14 cellular contexts compared by ENCODE assay signal in the genomic region with DNA sequence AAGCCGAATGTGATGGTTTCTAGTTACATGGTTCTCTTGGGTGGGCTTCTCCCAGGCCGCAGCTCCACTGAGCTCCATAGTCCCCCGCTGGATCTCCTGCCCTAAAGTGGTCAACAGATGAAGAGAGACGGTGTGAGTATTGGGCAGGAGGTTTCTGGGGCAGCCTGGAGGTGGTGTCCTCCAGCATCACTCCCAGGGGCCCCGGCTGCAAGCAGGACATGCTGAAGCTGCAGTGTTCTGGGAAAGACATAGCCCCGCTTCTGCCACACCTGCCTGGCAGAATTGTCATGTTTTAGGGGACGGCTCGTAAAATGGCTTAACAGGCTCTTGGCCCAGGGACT. TPM values are rescaled to one million over a fixed set of nuclear protein-coding genes. Genes with fewer than 3 reads are reported as not detected.
A peak's percentile ranks its signal among the peaks of the same experiment; 100 is the strongest.
DNase-seq lines count a peak whose midpoint lies in the region; ATAC-seq, FAIRE-seq and TF ChIP-seq lines count a peak whose summit lies in the region.
"Had no signal": no experiment of that assay in that cellular context is flagged by ENCODE, and none has a peak within 500 bp of the region (broad histone marks: within the 10 kb centered on the region; RNA-seq: fewer than 3 reads in every experiment).

No MANE protein-coding gene starts in this region.

- no peaks in the 10 kb centered on the region for H3K36me3 ChIP-seq in H7 (replicated peaks; ENCODE audit: control insufficient read depth, insufficient read depth, low read length)
- no peaks in the 10 kb centered on the region for H3K36me3 ChIP-seq in SJCRH30
- no peaks in the 10 kb centered on the region for H3K36me3 ChIP-seq in trophoblast cell (ENCODE audit: control insufficient read depth in 1 of 2, insufficient read depth in 2 of 2, low read length in 2 of 2)
- H3K36me3 ChIP-seq: right atrium auricular region had no signal

- H3K9ac ChIP-seq in trophoblast cell (ENCODE audit: low read length), result no peak overlapping the region

- peak overlapping the region; percentile 90 for H3K27ac ChIP-seq in SJCRH30
- H3K27ac ChIP-seq in epithelial cell of prostate, result peak overlapping the region; percentile 100
- H3K27ac ChIP-seq in trophoblast cell (ENCODE audit: low read depth, low read length), result peak overlapping the region; percentile 99
- H3K27ac ChIP-seq: right atrium auricular region had no signal

- no peak overlapping the region for H3K4me2 ChIP-seq in trophoblast cell (ENCODE audit: low read length)

- H3K27me3 ChIP-seq in H7 (ENCODE audit: control insufficient read depth, insufficient read depth, low read length) (no peaks in the 10 kb centered on the region), SJCRH30 (no peaks in the 10 kb centered on the region), trophoblast cell (ENCODE audit: insufficient read depth, low read length) (no peaks in the 10 kb centered on the region)
- H3K27me3 ChIP-seq: right atrium auricular region had no signal

- no peak overlapping the region for H4K12ac ChIP-seq in trophoblast cell (ENCODE audit: low read depth, low read length)

- H3K4me1 ChIP-seq in SJCRH30 (peaks cover 36% of the 10 kb centered on the region), trophoblast cell (ENCODE audit: control insufficient read depth in 1 of 2, insufficient read depth in 2 of 2, low read length in 2 of 2) (peaks cover 41 to 43% of the 10 kb centered on the region in 2 experiments)
- H3K4me1 ChIP-seq: right atrium auricular region had no signal

- no peaks in the 10 kb centered on the region for H3K9me3 ChIP-seq in SJCRH30 (replicated peaks)
- H3K9me3 ChIP-seq in trophoblast cell (ENCODE audit: insufficient read depth, low read depth, low read length), result no peaks in the 10 kb centered on the region
- H3K9me3 ChIP-seq: right atrium auricular region had no signal

- H3K79me1 ChIP-seq in trophoblast cell (ENCODE audit: low read length), result peaks cover 61% of the 10 kb centered on the region

- peak overlapping the region; percentile 73 for H3K4ac ChIP-seq in trophoblast cell (ENCODE audit: low read depth, low read length)

- H2AK5ac ChIP-seq in trophoblast cell (ENCODE audit: low read length), result peak overlapping the region; percentile 99

- peak overlapping the region; percentile 100 for H2BK5ac ChIP-seq in trophoblast cell (ENCODE audit: low read depth, low read length, poor library complexity)

- H2AFZ ChIP-seq in trophoblast cell (ENCODE audit: insufficient read depth, low read length, poor library complexity), result peak overlapping the region; percentile 43

- H3K18ac ChIP-seq in trophoblast cell (ENCODE audit: low read length), result peak overlapping the region; percentile 64

- peak overlapping the region; percentile 88 for H3K14ac ChIP-seq in trophoblast cell (ENCODE audit: low read length)

- H2BK120ac ChIP-seq in trophoblast cell (ENCODE audit: insufficient read depth, low read length, poor library complexity), result peak overlapping the region; percentile 92

- no peak for TF ChIP-seq CTCF in omental fat pad (IDR thresholded peaks at IDR 0.05)

- WGBS in trophoblast cell (ENCODE audit: extremely low coverage, insufficient coverage, insufficient read length), result no CpG with 5 or more reads among the region's 8 CpGs

- H3K4me3 ChIP-seq in H7 (ENCODE audit: insufficient read depth, low read depth, low read length) (no peak overlapping the region), SJCRH30 (no peak overlapping the region), trophoblast cell (ENCODE audit: low read depth, low read length) (no peak overlapping the region)
- H3K4me3 ChIP-seq: right atrium auricular region had no signal

- H3K23ac ChIP-seq in trophoblast cell (ENCODE audit: low read length), result no peak overlapping the region

- DNase-seq in H7 (peak; percentile 32), SJCRH30 (peak; percentile 49 to 73), epithelial cell of prostate (ENCODE audit: low read depth, low spot score) (no peak), trophoblast cell (no peak), frontal cortex (ENCODE audit: low spot score in 2 of 2) (no peak), omental fat pad (ENCODE audit: low spot score) (no peak), HuH-7 (ENCODE audit: low spot score) (no peak)
- DNase-seq: activated gamma-delta T cell treated with Interleukin-2 at 50 U/mL for 16 hours, cerebellar nuclear complex, NCI-H2029 had no signal

- FAIRE-seq in frontal cortex (lab: Jason Lieb, UNC), result no peak
- FAIRE-seq: G401.6 had no signal

- H3K79me2 ChIP-seq in trophoblast cell (ENCODE audit: control insufficient read depth, insufficient read depth, low read length, poor library complexity), result peaks cover 21% of the 10 kb centered on the region

- peak overlapping the region; percentile 98 for H4K91ac ChIP-seq in trophoblast cell (ENCODE audit: low read depth, low read length)

- no peak for ATAC-seq in omental fat pad (ENCODE audit: low FRiP score)

- peak overlapping the region; percentile 84 for H4K8ac ChIP-seq in trophoblast cell (ENCODE audit: low read depth, low read length)

- peak overlapping the region; percentile 98 for H2BK12ac ChIP-seq in trophoblast cell (ENCODE audit: low read length)

RNA-seq across cellular contexts. Expression of a gene that starts 40.4 kb away (rescaled TPM):
- total RNA-seq in H7 (2014; rRNA removed; shearing (Covaris generic)), result not detected in 2 replicates
- not detected in 2 replicates for total RNA-seq in SJCRH30 (2014; rRNA removed; shearing (Covaris generic))
- polyA plus RNA-seq in trophoblast cell (2013), result not detected in 2 replicates
- total RNA-seq in frontal cortex (under 0.01 TPM), omental fat pad (not detected)
- total RNA-seq: right atrium auricular region, Right ventricle myocardium superior, subcutaneous adipose tissue had no signal

Comparison
In these comparisons a context has a peak if more than half of its experiments do, and no peak if none do; other contexts are left out.
1. DNase-seq: peak in H7 (single experiment) and SJCRH30 (2 of 2); none in epithelial cell of prostate (single experiment), trophoblast cell (0 of 2), frontal cortex (0 of 2), omental fat pad (single experiment) and HuH-7 (single experiment).
2. Peak in every context shown above with its lines, with median percentiles within 50 percentile points of each other: H3K27ac ChIP-seq.